25 cellular contexts compared by ENCODE assay signal in the genomic region with DNA sequence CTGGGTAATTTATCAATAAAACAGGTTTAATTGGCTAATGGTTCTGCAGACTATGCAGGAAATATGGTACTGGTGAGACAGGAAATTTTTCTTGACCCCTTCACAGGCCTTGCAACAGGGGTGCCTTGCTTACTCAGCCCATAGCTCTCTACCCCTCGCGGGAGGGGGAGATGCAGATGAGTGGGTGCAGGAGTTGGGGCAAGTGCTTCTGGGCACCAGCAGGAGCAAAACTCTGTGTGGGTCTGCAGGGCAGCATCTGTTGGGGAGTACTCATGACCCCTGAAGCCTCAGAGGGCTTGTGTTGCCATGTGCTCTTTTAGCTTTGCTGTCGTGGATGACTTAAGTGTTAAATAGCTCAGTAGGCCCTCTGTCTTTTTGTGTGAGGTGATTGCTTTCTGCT. TPM values are rescaled to one million over a fixed set of nuclear protein-coding genes. Genes with fewer than 3 reads are reported as not detected.
"Had no signal": no experiment of that assay in that cellular context is flagged by ENCODE, and none has a peak within 500 bp of the region (broad histone marks: within the 10 kb centered on the region; RNA-seq: fewer than 3 reads in every experiment).

No MANE protein-coding gene starts in this region.

- H3K27ac Mint-ChIP-seq: dendritic cell treated with granulocyte-macrophage colony-stimulating factor and Interleukin-4, amounts not matched to agents 40 ng/mL and 50 ng/mL, for 4 days; natural killer cell treated with Interleukin-12 subunit alpha and Interleukin-12 subunit beta and Interleukin-15 and Interleukin-18, amount 100 ng/mL, for 72 hours; stimulated activated effector memory CD8-positive, alpha-beta T cell treated with anti-CD3 and anti-CD28 coated beads, Interleukin-12 subunit alpha, Interleukin-12 subunit beta, amount 100 ng/mL, for 72 hours had no signal

- H3K4me1 ChIP-seq: colonic mucosa, esophagus muscularis mucosa, foreskin keratinocyte, lower lobe of right lung, prostate gland, right atrium auricular region had no signal

- ATAC-seq: foreskin keratinocyte; left ventricle myocardium superior; lower lobe of right lung; natural killer cell treated with Interleukin-12 subunit alpha and Interleukin-12 subunit beta and Interleukin-15 and Interleukin-18, amount 100 ng/mL, for 72 hours; sciatic nerve; stimulated activated effector memory CD8-positive, alpha-beta T cell treated with anti-CD3 and anti-CD28 coated beads, Interleukin-12 subunit alpha, Interleukin-12 subunit beta, amount 100 ng/mL, for 72 hours had no signal

- H3K27me3 ChIP-seq: colonic mucosa, esophagus muscularis mucosa, foreskin keratinocyte, right atrium auricular region, stomach, thyroid gland, upper lobe of left lung had no signal

- H3K4me3 Mint-ChIP-seq: dendritic cell treated with granulocyte-macrophage colony-stimulating factor and Interleukin-4, amounts not matched to agents 40 ng/mL and 50 ng/mL, for 4 days; natural killer cell treated with Interleukin-12 subunit alpha and Interleukin-12 subunit beta and Interleukin-15 and Interleukin-18, amount 100 ng/mL, for 72 hours; neural crest cell; stimulated activated effector memory CD8-positive, alpha-beta T cell treated with anti-CD3 and anti-CD28 coated beads, Interleukin-12 subunit alpha, Interleukin-12 subunit beta, amount 100 ng/mL, for 72 hours had no signal

- H3K9me3 Mint-ChIP-seq: stimulated activated effector memory CD8-positive, alpha-beta T cell treated with anti-CD3 and anti-CD28 coated beads, Interleukin-12 subunit alpha, Interleukin-12 subunit beta, amount 100 ng/mL, for 72 hours had no signal

- FAIRE-seq: endothelial cell of umbilical vein, keratinocyte, urothelium cell line had no signal

- H3K27me3 Mint-ChIP-seq: dendritic cell treated with granulocyte-macrophage colony-stimulating factor and Interleukin-4, amounts not matched to agents 40 ng/mL and 50 ng/mL, for 4 days; natural killer cell treated with Interleukin-12 subunit alpha and Interleukin-12 subunit beta and Interleukin-15 and Interleukin-18, amount 100 ng/mL, for 72 hours had no signal

- H3K9me3 ChIP-seq: colonic mucosa, esophagus muscularis mucosa, lower lobe of right lung, prostate gland, right atrium auricular region, stomach, thyroid gland, upper lobe of left lung had no signal

- H3K36me3 ChIP-seq: colonic mucosa, esophagus muscularis mucosa, lower lobe of right lung, prostate gland, right atrium auricular region, stomach, thyroid gland, upper lobe of left lung had no signal

- H3K36me3 Mint-ChIP-seq: natural killer cell treated with Interleukin-12 subunit alpha and Interleukin-12 subunit beta and Interleukin-15 and Interleukin-18, amount 100 ng/mL, for 72 hours; stimulated activated effector memory CD8-positive, alpha-beta T cell treated with anti-CD3 and anti-CD28 coated beads, Interleukin-12 subunit alpha, Interleukin-12 subunit beta, amount 100 ng/mL, for 72 hours had no signal

- H3K4me3 ChIP-seq: colonic mucosa, esophagus muscularis mucosa, lower lobe of right lung, prostate gland, right atrium auricular region, smooth muscle cell, stomach, thyroid gland, upper lobe of left lung had no signal

- H3K4me1 Mint-ChIP-seq: stimulated activated effector memory CD8-positive, alpha-beta T cell treated with anti-CD3 and anti-CD28 coated beads, Interleukin-12 subunit alpha, Interleukin-12 subunit beta, amount 100 ng/mL, for 72 hours had no signal

- H3K4me2 ChIP-seq: smooth muscle cell had no signal

- H3K27ac ChIP-seq: colonic mucosa, esophagus muscularis mucosa, foreskin keratinocyte, lower lobe of right lung, prostate gland, right atrium auricular region, stomach, thyroid gland, upper lobe of left lung had no signal

- DNase-seq: colonic mucosa; effector memory CD4-positive, alpha-beta T cell; foreskin keratinocyte; hypothalamus; left ventricle myocardium superior; lower lobe of right lung; stimulated activated CD4-positive, alpha-beta T cell treated with anti-CD3 and anti-CD28 coated beads, Interleukin-12 subunit alpha, Interleukin-12 subunit beta, amount 100 ng/mL, for 4 hours; stimulated activated CD4-positive, alpha-beta T cell treated with anti-CD3 and anti-CD28 coated beads, Interleukin-1b, Interleukin-23, amount 100 ng/mL, for 48 hours; stimulated activated CD4-positive, alpha-beta T cell treated with anti-CD3 and anti-CD28 coated beads, Interleukin-4, amount 100 ng/mL, for 24 hours; stimulated activated naive CD4-positive, alpha-beta T cell treated with Interleukin-2 at 50 U/mL for 16 hours; stomach; thyroid gland; upper lobe of left lung had no signal

RNA-seq across cellular contexts. Expression of a gene that starts 48.6 kb away (rescaled TPM):
- total RNA-seq: natural killer cell treated with Interleukin-12 subunit alpha and Interleukin-12 subunit beta and Interleukin-15 and Interleukin-18, amount 100 ng/mL, for 72 hours had no signal
